Comparison of ENCODE assay signal across 18 cellular contexts in the genomic region with DNA sequence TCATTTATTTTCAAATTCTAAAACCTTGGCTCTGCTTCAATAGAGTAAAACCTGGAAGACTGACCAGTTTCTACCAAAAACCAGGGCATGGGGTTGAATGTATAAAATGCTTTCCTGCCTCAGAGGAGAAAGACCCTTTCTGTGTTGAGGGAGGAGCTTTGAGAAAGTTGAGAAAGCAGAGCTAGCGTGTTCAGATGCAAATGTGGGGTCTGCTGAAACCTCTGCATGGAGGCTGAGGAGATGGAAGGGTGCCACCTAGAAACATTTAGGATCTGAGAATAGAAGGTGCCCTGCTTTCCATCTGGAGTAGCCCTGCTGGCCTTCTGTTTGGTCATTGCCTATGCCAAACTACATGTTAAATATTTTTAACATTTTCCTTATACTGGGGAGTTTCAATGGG.
DNase-seq lines count a peak whose midpoint lies in the region; ATAC-seq, FAIRE-seq and TF ChIP-seq lines count a peak whose summit lies in the region.
"Had no signal": no experiment of that assay in that cellular context is flagged by ENCODE, and none has a peak within 500 bp of the region (broad histone marks: within the 10 kb centered on the region; RNA-seq: fewer than 3 reads in every experiment).

No MANE protein-coding gene starts in this region.

- no peaks in the 10 kb centered on the region for H3K23me2 ChIP-seq in H1 (ENCODE audit: low read depth, low read length)

- POLR2A ChIA-PET in RWPE1 (lab: Yijun Ruan, JAX; ENCODE audit: low non-redundant PET), result no interaction called here
- POLR2A ChIA-PET in H1 (lab: Charles Lee; ENCODE audit: partially characterized antibody), result no interaction called here

- intact Hi-C loops in prostate gland (cut with DNase I), result no loop called here
- intact Hi-C loops in Right ventricle myocardium superior (cut with DNase I), result no loop called here
- intact Hi-C loops in heart left ventricle (cut with DNase I), result loop anchor here in 2 of 10 donors (5.0 to 10.0 kb wide), 2 partner anchors 87 to 121 kb away; no protein-coding TSS in a partner anchor

- H4K20me1 ChIP-seq in H1 (replicated peaks in 1 of 2; ENCODE audit: control insufficient read depth in 1 of 2, insufficient read depth in 2 of 2, low read length in 2 of 2), result no peaks in the 10 kb centered on the region

- no peak for TF ChIP-seq RAD21 in H1 (IDR thresholded peaks at IDR 0.05 in 1 of 2, conservative IDR thresholded peaks at IDR 0.05 in 1 of 2; ENCODE audit: low read depth in 2 of 2, low read length in 2 of 2)

- no peak overlapping the region for H4K8ac ChIP-seq in H1 (ENCODE audit: extremely low read depth, insufficient read depth, low read length)
- H4K8ac ChIP-seq in neuronal stem cell (ENCODE audit: low read depth, low read length), result no peak overlapping the region

- no peak for ATAC-seq in Right ventricle myocardium superior (ENCODE audit: poor library complexity)
- ATAC-seq in heart left ventricle, result no peak

- H3K79me1 ChIP-seq in H1 (ENCODE audit: low read depth, low read length) (no peaks in the 10 kb centered on the region), neuronal stem cell (ENCODE audit: low read depth, low read length) (no peaks in the 10 kb centered on the region)

- H3K4ac ChIP-seq in H1 (replicated peaks; ENCODE audit: insufficient read length, low read depth, low read length) (no peak overlapping the region), neuronal stem cell (ENCODE audit: low read length) (no peak overlapping the region)

- no peak overlapping the region for H3K14ac ChIP-seq in H1 (ENCODE audit: insufficient read length)
- H3K14ac ChIP-seq in neuronal stem cell (ENCODE audit: low read length), result no peak overlapping the region

- H3K4me1 ChIP-seq in H1 (replicated peaks in 1 of 4; ENCODE audit: control insufficient read depth in 3 of 4, insufficient read depth in 4 of 4, low read length in 3 of 4) (peaks cover 0 to 6% (median 3%) of the 10 kb centered on the region in 4 experiments; a peak in 2 of 7 replicates), iPS-20b (ENCODE audit: insufficient read depth, low read length) (peaks cover 9% of the 10 kb centered on the region; the same call in 1 of the 2 replicates), neuronal stem cell (ENCODE audit: control insufficient read depth in 2 of 2, insufficient read depth in 1 of 2, low read depth in 1 of 2, low read length in 2 of 2) (peaks cover 0 to 4% of the 10 kb centered on the region in 2 donors), prostate gland (replicated peaks) (no peaks in the 10 kb centered on the region), heart left ventricle (peaks cover 0 to 16% (median 5%) of the 10 kb centered on the region in 12 donors)
- H3K4me1 ChIP-seq: HAP-1 had no signal

- no peak overlapping the region for H4K5ac ChIP-seq in H1 (ENCODE audit: insufficient read length, low read depth, low read length)

- H3K27ac ChIP-seq in RWPE1 (peak overlapping the region; percentile 72), H1 (ENCODE audit: low read depth, low read length) (no peak overlapping the region; the same call in 1 of the 2 replicates), iPS-20b (ENCODE audit: low read length) (no peak overlapping the region), neuronal stem cell (replicated peaks; ENCODE audit: low read length) (peak overlapping the region; percentile 28), prostate gland (no peak overlapping the region), heart left ventricle (no peak overlapping the region)

- no peak overlapping the region for H2BK12ac ChIP-seq in H1 (ENCODE audit: low read depth, low read length)
- no peak overlapping the region for H2BK12ac ChIP-seq in neuronal stem cell (ENCODE audit: low read length)

- TF ChIP-seq EP300 in H1 (IDR thresholded peaks at IDR 0.05; ENCODE audit: borderline replicate concordance in 1 of 2, low read depth in 2 of 2, low read length in 2 of 2), result no peak

- H3K23ac ChIP-seq in H1 (ENCODE audit: insufficient read length), result no peak overlapping the region
- no peak overlapping the region for H3K23ac ChIP-seq in neuronal stem cell (ENCODE audit: low read depth, low read length, poor library complexity)

- H3K9ac ChIP-seq in H1 (replicated peaks in 1 of 4; ENCODE audit: extremely low read depth in 1 of 4, low read depth in 3 of 4, low read length in 3 of 4) (no peak overlapping the region), iPS-20b (ENCODE audit: low read depth, low read length) (no peak overlapping the region), neuronal stem cell (ENCODE audit: low read depth, low read length, poor library complexity) (no peak overlapping the region)

- H3K4me3 ChIP-seq in H1 (ENCODE audit: extremely low read depth in 1 of 4, insufficient read depth in 2 of 4, low read depth in 3 of 4, low read length in 4 of 4) (peak overlapping the region in 1 of 4 experiments; percentile 10; a peak in 1 of 8 replicates), iPS-20b (ENCODE audit: low read length) (peak overlapping the region; percentile 9; the same call in 1 of the 2 replicates), neuronal stem cell (ENCODE audit: low read length in 2 of 2) (no peak overlapping the region), prostate gland (no peak overlapping the region), heart left ventricle (no peak overlapping the region)
- H3K4me3 ChIP-seq: HAP-1 had no signal

- CTCF ChIA-PET in RWPE1 (lab: Yijun Ruan, JAX), result interaction anchor here (0.6 to 0.8 kb wide), 2 partner anchors 14 to 46 kb away, joined by 3 read pairs; no protein-coding TSS in a partner anchor
- CTCF ChIA-PET in H1 (lab: Charles Lee; ENCODE audit: partially characterized antibody), result interaction anchor here (0.6 to 1.1 kb wide), 3 partner anchors 13 to 154 kb away, joined by 3 to 4 read pairs (median 3); no protein-coding TSS in a partner anchor

- no peaks in the 10 kb centered on the region for H3K9me3 ChIP-seq in H1 (ENCODE audit: insufficient read depth in 2 of 2, low read depth in 1 of 2, low read length in 1 of 2)
- no peaks in the 10 kb centered on the region for H3K9me3 ChIP-seq in iPS-20b (ENCODE audit: insufficient read depth, low read depth, low read length)
- H3K9me3 ChIP-seq in neuronal stem cell (replicated peaks in 1 of 2; ENCODE audit: control insufficient read depth in 2 of 2, insufficient read depth in 1 of 2, low read depth in 1 of 2, low read length in 2 of 2), result no peaks in the 10 kb centered on the region
- no peaks in the 10 kb centered on the region for H3K9me3 ChIP-seq in prostate gland
- H3K9me3 ChIP-seq in heart left ventricle, result no peaks in the 10 kb centered on the region
- H3K9me3 ChIP-seq: HAP-1 had no signal

- 29% methylated on average over 1 of the region's 1 CpG; no CpG with 5 or more reads in 1 of the 2 experiments for WGBS in H1 (ENCODE audit: extremely low coverage in 1 of 2, insufficient coverage in 1 of 2, insufficient read length in 1 of 2, insufficient replicate concordance in 2 of 2, low coverage in 1 of 2, low lambda C conversion rate in 2 of 2, missing lambda C conversion rate in 1 of 2), 2 experiments
- WGBS in neuronal stem cell (ENCODE audit: extremely low coverage in 2 of 2, insufficient read length in 2 of 2, insufficient replicate concordance in 1 of 2), 2 donors, result no CpG with 5 or more reads among the region's 1 CpG
- WGBS in prostate gland, result 92% methylated on average over 1 of the region's 1 CpG
- 93 to 100% (median 99%) methylated on average over 1 of the region's 1 CpG for WGBS in heart left ventricle, 4 donors

- 0 out of 2 replicates have a peak overlapping the region, but pooled peaks have one; percentile 72 for H2AFZ ChIP-seq in H1 (ENCODE audit: low read length)
- H2AFZ ChIP-seq in neuronal stem cell (ENCODE audit: low read length), result peak overlapping the region; percentile 18

- H3K36me3 ChIP-seq in H1 (ENCODE audit: control insufficient read depth in 2 of 4, insufficient read depth in 4 of 4, low read length in 3 of 4), result no peaks in the 10 kb centered on the region
- H3K36me3 ChIP-seq in iPS-20b (ENCODE audit: insufficient read depth, low read depth, low read length), result no peaks in the 10 kb centered on the region
- no peaks in the 10 kb centered on the region for H3K36me3 ChIP-seq in neuronal stem cell (replicated peaks in 1 of 2; ENCODE audit: control insufficient read depth in 2 of 2, insufficient read depth in 2 of 2, low read length in 2 of 2)
- H3K36me3 ChIP-seq in prostate gland, result no peaks in the 10 kb centered on the region
- H3K36me3 ChIP-seq in heart left ventricle, result no peaks in the 10 kb centered on the region
- H3K36me3 ChIP-seq: HAP-1 had no signal

- peak overlapping the region; percentile 35 to 36; a peak in 2 of 4 replicates for H3K4me2 ChIP-seq in H1 (ENCODE audit: insufficient read depth in 1 of 2, low read depth in 2 of 2, low read length in 2 of 2)
- H3K4me2 ChIP-seq in neuronal stem cell (ENCODE audit: insufficient read depth, low read length, poor library complexity, severe bottlenecking), result no peak overlapping the region

- H4K91ac ChIP-seq in H1 (replicated peaks; ENCODE audit: insufficient read length, low read length), result no peak overlapping the region
- H4K91ac ChIP-seq in neuronal stem cell (ENCODE audit: low read depth, low read length, poor library complexity), result no peak overlapping the region

- TF ChIP-seq POLR2A in H1 (IDR thresholded peaks at IDR 0.05; ENCODE audit: control extremely low read depth in 1 of 2, low read depth in 2 of 2, low read length in 2 of 2), result no peak
- no peak for TF ChIP-seq POLR2A in prostate gland (IDR thresholded peaks at IDR 0.05)
- no peak for TF ChIP-seq POLR2A in heart left ventricle (IDR thresholded peaks at IDR 0.05)

- no peak overlapping the region for H2BK5ac ChIP-seq in H1 (ENCODE audit: low read depth, low read length)
- no peak overlapping the region for H2BK5ac ChIP-seq in neuronal stem cell (ENCODE audit: low read length)

- no peak overlapping the region for H2BK15ac ChIP-seq in H1 (ENCODE audit: low read length)
- no peak overlapping the region for H2BK15ac ChIP-seq in neuronal stem cell (ENCODE audit: low read length)

- TF ChIP-seq CTCF in RWPE1 (conservative IDR thresholded peaks at IDR 0.05; ENCODE audit: low read depth) (no peak), H1 (IDR thresholded peaks at IDR 0.05; ENCODE audit: control extremely low read depth in 1 of 3, insufficient read depth in 1 of 3, low read depth in 1 of 3, low read length in 3 of 3) (no peak), prostate gland (IDR thresholded peaks at IDR 0.05) (no peak), heart left ventricle (IDR thresholded peaks at IDR 0.05) (no peak)

- H2BK20ac ChIP-seq in H1 (ENCODE audit: low read length), result no peak overlapping the region

- no peak overlapping the region; the same call in 1 of the 2 replicates for H3K18ac ChIP-seq in H1 (ENCODE audit: extremely low read depth, low read length)
- no peak overlapping the region for H3K18ac ChIP-seq in neuronal stem cell (ENCODE audit: low read length)

- no peak overlapping the region for H3K56ac ChIP-seq in H1 (replicated peaks; ENCODE audit: insufficient read length, low read depth, low read length)

- H2AK5ac ChIP-seq in H1 (ENCODE audit: low read depth, low read length), result no peak overlapping the region
- H2AK5ac ChIP-seq in neuronal stem cell (ENCODE audit: low read depth, low read length), result no peak overlapping the region

- H3K27me3 ChIP-seq in H1 (replicated peaks in 1 of 4; ENCODE audit: control insufficient read depth in 3 of 4, extremely low read depth in 1 of 4, insufficient read depth in 3 of 4, low read length in 3 of 4) (no peaks in the 10 kb centered on the region), iPS-20b (ENCODE audit: insufficient read depth, low read length) (no peaks in the 10 kb centered on the region), neuronal stem cell (ENCODE audit: control insufficient read depth in 3 of 3, insufficient read depth in 3 of 3, low read depth in 1 of 3, low read length in 3 of 3) (no peaks in the 10 kb centered on the region), prostate gland (replicated peaks; ENCODE audit: insufficient read depth) (no peaks in the 10 kb centered on the region), heart left ventricle (no peaks in the 10 kb centered on the region)

- no peak for DNase-seq in RWPE1 (ENCODE audit: low spot score)
- DNase-seq in H1 (ENCODE audit: low read depth in 1 of 2, low spot score in 2 of 2), result no peak
- DNase-seq in neuronal stem cell (ENCODE audit: low spot score), result no peak
- no peak for DNase-seq in activated CD4-positive, CD25-positive, alpha-beta regulatory T cell treated with anti-CD3 and anti-CD28 coated beads, Interleukin-2, amount 50 U/mL, for 72 hours
- no peak for DNase-seq in prostate gland (ENCODE audit: low spot score)
- DNase-seq in Right ventricle myocardium superior, result no peak
- no peak for DNase-seq in heart left ventricle
- DNase-seq: C1 segment of cervical spinal cord; Calu3; CD4-positive, alpha-beta memory T cell; COR-L47; DMS53; GF-D8; HFFc6 had no signal

- FAIRE-seq in H1 (lab: Jason Lieb, UNC), result no peak
- FAIRE-seq: GM12891, GM18507 had no signal

- H3K79me2 ChIP-seq in H1 (ENCODE audit: control insufficient read depth in 1 of 2, insufficient read depth in 2 of 2, low read length in 2 of 2), result no peaks in the 10 kb centered on the region

- no peak overlapping the region for H2BK120ac ChIP-seq in H1 (replicated peaks; ENCODE audit: low read depth, low read length)
- H2BK120ac ChIP-seq in neuronal stem cell (ENCODE audit: low read depth, low read length), result no peak overlapping the region

Comparison
In these comparisons a context has a peak if more than half of its experiments do, and no peak if none do; other contexts are left out.
1. H3K27ac ChIP-seq: peak in RWPE1 (single experiment) and neuronal stem cell (single experiment); none in H1 (single experiment), iPS-20b (single experiment), prostate gland (0 of 2) and heart left ventricle (0 of 12).